2 cellular contexts compared by ENCODE assay signal in genomic region chr14:71331393-71331792, GRCh38.
TF ChIP-seq lines count a peak whose summit lies in the region.

No MANE protein-coding gene starts in this region.

TF ChIP-seq in endothelial cell of umbilical vein, 7 proteins besides CTCF, POLR2A, EP300 and RAD21:
- TF ChIP-seq GATA2 (IDR thresholded peaks at IDR 0.05; ENCODE audit: insufficient read depth, insufficient read length, low read depth, low read length), result no peak
- TF ChIP-seq, protein P1, sequence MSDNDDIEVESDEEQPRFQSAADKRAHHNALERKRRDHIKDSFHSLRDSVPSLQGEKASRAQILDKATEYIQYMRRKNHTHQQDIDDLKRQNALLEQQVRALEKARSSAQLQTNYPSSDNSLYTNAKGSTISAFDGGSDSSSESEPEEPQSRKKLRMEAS (IDR thresholded peaks at IDR 0.05; ENCODE audit: insufficient read depth, insufficient read length), result no peak

TF ChIP-seq in WTC11, 78 proteins besides CTCF, POLR2A, EP300 and RAD21:
- TF ChIP-seq ZNF138 (CRISPR knock-in tag; conservative IDR thresholded peaks at IDR 0.05) (no peak), ERG (CRISPR knock-in tag; IDR thresholded peaks at IDR 0.05) (no peak), CREM (CRISPR knock-in tag; IDR thresholded peaks at IDR 0.05) (no peak)
TF ChIP-seq in WTC11: peak in this region for 0.
